ENCODE assay signal across 13 cellular contexts in the genomic region with DNA sequence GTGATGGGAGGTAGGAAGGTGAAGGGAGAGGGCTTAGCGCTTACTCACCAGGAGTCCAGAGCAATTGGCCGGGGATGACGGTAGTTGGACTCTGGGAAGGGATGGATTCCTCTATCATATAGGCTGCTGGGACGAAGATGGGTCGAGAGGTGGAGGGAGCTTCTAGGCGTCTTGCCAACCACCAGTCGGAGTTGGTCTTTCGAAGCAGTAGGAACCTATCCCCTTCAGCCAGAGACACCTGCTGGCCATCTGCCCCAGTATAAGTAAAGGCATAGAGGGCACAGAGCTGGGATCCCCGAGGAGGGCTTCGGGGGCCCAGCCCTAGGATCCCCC. TPM values are rescaled to one million over a fixed set of nuclear protein-coding genes. Genes with fewer than 3 reads are reported as not detected.
DNase-seq lines count a peak whose midpoint lies in the region; ATAC-seq, FAIRE-seq and TF ChIP-seq lines count a peak whose summit lies in the region.
"Had no signal": no experiment of that assay in that cellular context is flagged by ENCODE, and none has a peak within 500 bp of the region (broad histone marks: within the 10 kb centered on the region; RNA-seq: fewer than 3 reads in every experiment).

No MANE protein-coding gene starts in this region.

- FAIRE-seq in GM19239 (lab: Jason Lieb, UNC): peak; percentile 39
- FAIRE-seq: astrocyte had no signal

- peaks cover 2% of the 10 kb centered on the region for H4K20me1 ChIP-seq in neural progenitor cell (ENCODE audit: low read depth)

- H3K9ac ChIP-seq in neural progenitor cell: no peak overlapping the region

- no peaks in the 10 kb centered on the region for H3K27me3 ChIP-seq in CD4-positive, CD25-positive, alpha-beta regulatory T cell (ENCODE audit: control insufficient read depth, insufficient read depth, low read length)
- peaks cover 82% of the 10 kb centered on the region for H3K27me3 ChIP-seq in neural progenitor cell

- no peaks in the 10 kb centered on the region for H3K9me3 Mint-ChIP-seq in CD4-positive, CD25-positive, alpha-beta regulatory T cell
- H3K9me3 Mint-ChIP-seq in chondrocyte (ENCODE audit: low read depth): no peaks in the 10 kb centered on the region
- no peaks in the 10 kb centered on the region for H3K9me3 Mint-ChIP-seq in natural killer cell treated with Interleukin-12 subunit alpha and Interleukin-12 subunit beta and Interleukin-15 and Interleukin-18, amount 100 ng/mL, for 72 hours
- H3K9me3 Mint-ChIP-seq in neural progenitor cell: no peaks in the 10 kb centered on the region

- peak overlapping the region; percentile 90 to 100 (median 100) for H3K4me3 Mint-ChIP-seq in CD4-positive, CD25-positive, alpha-beta regulatory T cell
- no peak overlapping the region for H3K4me3 Mint-ChIP-seq in chondrocyte (ENCODE audit: unreplicated experiment)
- H3K4me3 Mint-ChIP-seq in natural killer cell treated with Interleukin-12 subunit alpha and Interleukin-12 subunit beta and Interleukin-15 and Interleukin-18, amount 100 ng/mL, for 72 hours: peak overlapping the region; percentile 89
- no peak overlapping the region for H3K4me3 Mint-ChIP-seq in neural progenitor cell

- peaks cover 33% of the 10 kb centered on the region for H3K36me3 Mint-ChIP-seq in CD4-positive, CD25-positive, alpha-beta regulatory T cell
- H3K36me3 Mint-ChIP-seq in chondrocyte (ENCODE audit: low read depth) (no peaks in the 10 kb centered on the region), neural progenitor cell (no peaks in the 10 kb centered on the region)
- H3K36me3 Mint-ChIP-seq in natural killer cell treated with Interleukin-12 subunit alpha and Interleukin-12 subunit beta and Interleukin-15 and Interleukin-18, amount 100 ng/mL, for 72 hours: peaks cover 9% of the 10 kb centered on the region

- peaks cover 16% of the 10 kb centered on the region for H3K36me3 ChIP-seq in CD4-positive, CD25-positive, alpha-beta regulatory T cell (ENCODE audit: control insufficient read depth, insufficient read depth, low read length)
- H3K36me3 ChIP-seq in neural progenitor cell: no peaks in the 10 kb centered on the region

- H2AFZ ChIP-seq in neural progenitor cell (replicated peaks): no peak overlapping the region

- peak overlapping the region; percentile 97 for H3K27ac ChIP-seq in CD4-positive, CD25-positive, alpha-beta regulatory T cell (ENCODE audit: insufficient read depth, low read length, poor library complexity, severe bottlenecking)
- H3K27ac ChIP-seq in neural progenitor cell: no peak overlapping the region
- H3K27ac ChIP-seq: VCaP had no signal

- H3K79me2 ChIP-seq in neural progenitor cell (ENCODE audit: low read depth): no peaks in the 10 kb centered on the region

- peak overlapping the region; percentile 93 for H3K4me3 ChIP-seq in CD4-positive, CD25-positive, alpha-beta regulatory T cell (ENCODE audit: low read depth, low read length)
- H3K4me3 ChIP-seq in neural progenitor cell: no peak overlapping the region

- H3K4me1 Mint-ChIP-seq in CD4-positive, CD25-positive, alpha-beta regulatory T cell: peaks cover 17 to 78% (median 58%) of the 10 kb centered on the region in 4 donors
- H3K4me1 Mint-ChIP-seq in chondrocyte (ENCODE audit: low read depth) (peaks cover 31% of the 10 kb centered on the region), neural progenitor cell (peaks cover 2% of the 10 kb centered on the region)
- peaks cover 67 to 81% of the 10 kb centered on the region in 2 donors for H3K4me1 Mint-ChIP-seq in natural killer cell treated with Interleukin-12 subunit alpha and Interleukin-12 subunit beta and Interleukin-15 and Interleukin-18, amount 100 ng/mL, for 72 hours (ENCODE audit: low read depth in 2 of 2)

- no peak for DNase-seq in CD4-positive, CD25-positive, alpha-beta regulatory T cell
- DNase-seq in GM19239 (ENCODE audit: insufficient read length, low spot score) (no peak), chondrocyte (ENCODE audit: low spot score) (peak; percentile 35), hippocampal formation (lab: John Stamatoyannopoulos, UW) (no peak), mesenteric fat pad (ENCODE audit: low spot score) (no peak), neural progenitor cell (ENCODE audit: low spot score) (no peak)
- no peak for DNase-seq in natural killer cell treated with Interleukin-12 subunit alpha and Interleukin-12 subunit beta and Interleukin-15 and Interleukin-18, amount 100 ng/mL, for 72 hours (ENCODE audit: low spot score)
- DNase-seq: NCI-H2081 treated with DMSO at 0.1 percent for 48 hours had no signal

- H3K27me3 Mint-ChIP-seq in CD4-positive, CD25-positive, alpha-beta regulatory T cell: no peaks in the 10 kb centered on the region
- H3K27me3 Mint-ChIP-seq in chondrocyte (ENCODE audit: low read depth) (peaks cover 17% of the 10 kb centered on the region), neural progenitor cell (ENCODE audit: insufficient read depth, low read depth) (peaks cover 28% of the 10 kb centered on the region)
- H3K27me3 Mint-ChIP-seq in natural killer cell treated with Interleukin-12 subunit alpha and Interleukin-12 subunit beta and Interleukin-15 and Interleukin-18, amount 100 ng/mL, for 72 hours: no peaks in the 10 kb centered on the region

- ATAC-seq in CD4-positive, CD25-positive, alpha-beta regulatory T cell (ENCODE audit: low read depth in 2 of 2): no peak
- peak; percentile 10 to 25 for ATAC-seq in natural killer cell treated with Interleukin-12 subunit alpha and Interleukin-12 subunit beta and Interleukin-15 and Interleukin-18, amount 100 ng/mL, for 72 hours
- ATAC-seq in HG02678 (IDR thresholded peaks at IDR 0.05; ENCODE audit: unreplicated experiment): no peak

- no peak overlapping the region for H3K4me2 ChIP-seq in neural progenitor cell

- H3K27ac Mint-ChIP-seq in CD4-positive, CD25-positive, alpha-beta regulatory T cell: peak overlapping the region; percentile 99 to 100 (median 99)
- H3K27ac Mint-ChIP-seq in chondrocyte (ENCODE audit: unreplicated experiment) (no peak overlapping the region), neural progenitor cell (no peak overlapping the region)
- H3K27ac Mint-ChIP-seq in natural killer cell treated with Interleukin-12 subunit alpha and Interleukin-12 subunit beta and Interleukin-15 and Interleukin-18, amount 100 ng/mL, for 72 hours: peak overlapping the region; percentile 98 to 100

- no peak for TF ChIP-seq CTCF in chondrocyte (IDR thresholded peaks at IDR 0.05)
- no peak for TF ChIP-seq CTCF in neural progenitor cell (IDR thresholded peaks at IDR 0.05)

- peaks cover 79% of the 10 kb centered on the region for H3K4me1 ChIP-seq in CD4-positive, CD25-positive, alpha-beta regulatory T cell (ENCODE audit: control insufficient read depth, insufficient read depth, low read length, poor library complexity, severe bottlenecking)
- H3K4me1 ChIP-seq in neural progenitor cell: peaks cover 11% of the 10 kb centered on the region

- peaks cover 3% of the 10 kb centered on the region for H3F3A ChIP-seq in neural progenitor cell (ENCODE audit: low read depth)

- H3K9me3 ChIP-seq in CD4-positive, CD25-positive, alpha-beta regulatory T cell (ENCODE audit: control insufficient read depth in 2 of 2, low read length in 2 of 2): no peaks in the 10 kb centered on the region
- H3K9me3 ChIP-seq in neural progenitor cell (ENCODE audit: low read depth): no peaks in the 10 kb centered on the region

RNA-seq across cellular contexts. Expression of gene ARHGAP9, which starts 0.7 kb away (rescaled TPM):
- 403 TPM for total RNA-seq in CD4-positive, CD25-positive, alpha-beta regulatory T cell
- 100 to 1,000 TPM; 173 to 192 (median 182) TPM for polyA plus RNA-seq in CD4-positive, CD25-positive, alpha-beta regulatory T cell
- total RNA-seq in chondrocyte: 2.9 to 3.1 TPM in 2 of 3 replicates, not detected in the other
- total RNA-seq in natural killer cell treated with Interleukin-12 subunit alpha and Interleukin-12 subunit beta and Interleukin-15 and Interleukin-18, amount 100 ng/mL, for 72 hours: 100 to 1,000 TPM; 138 to 154 TPM
- total RNA-seq in mesenteric fat pad: 26.5 TPM
- 0.62 TPM in 1 of 2 replicates, not detected in the other for total RNA-seq in neural progenitor cell (ENCODE audit: low replicate concordance)

RNA-seq across cellular contexts. Expression of gene MARS1, which starts 8.9 kb away (rescaled TPM):
- 219 TPM for total RNA-seq in CD4-positive, CD25-positive, alpha-beta regulatory T cell
- polyA plus RNA-seq in CD4-positive, CD25-positive, alpha-beta regulatory T cell: 10 to 100 TPM; 71.9 to 89.4 (median 80.1) TPM
- total RNA-seq in chondrocyte (176 to 350 TPM (median 331 TPM) in 3 replicates), mesenteric fat pad (145 TPM), neural progenitor cell (ENCODE audit: low replicate concordance) (109 and 116 TPM in 2 replicates)
- 100 to 1,000 TPM; 336 to 446 TPM for total RNA-seq in natural killer cell treated with Interleukin-12 subunit alpha and Interleukin-12 subunit beta and Interleukin-15 and Interleukin-18, amount 100 ng/mL, for 72 hours

RNA-seq across cellular contexts. Expression of gene GLI1, which starts 19.4 kb away (rescaled TPM):
- 0.47 TPM for total RNA-seq in CD4-positive, CD25-positive, alpha-beta regulatory T cell
- under 1 TPM in 3 of 4 donors, not detected in 1; 0.07 to 0.23 (median 0.13) TPM for polyA plus RNA-seq in CD4-positive, CD25-positive, alpha-beta regulatory T cell
- total RNA-seq in chondrocyte (6.2 to 8.3 TPM (median 6.8 TPM) in 3 replicates), mesenteric fat pad (0.13 TPM), neural progenitor cell (ENCODE audit: low replicate concordance) (0.12 and 0.71 TPM in 2 replicates)
- total RNA-seq in natural killer cell treated with Interleukin-12 subunit alpha and Interleukin-12 subunit beta and Interleukin-15 and Interleukin-18, amount 100 ng/mL, for 72 hours: 1 to 10 TPM in 1 of 2 donors, under 1 TPM in 1; 0.61 to 1.0 TPM
- total RNA-seq: epithelial cell of proximal tubule had no signal

RNA-seq across cellular contexts. Expression of gene INHBE, which starts 23.9 kb away (rescaled TPM):
- not detected for total RNA-seq in CD4-positive, CD25-positive, alpha-beta regulatory T cell
- polyA plus RNA-seq in CD4-positive, CD25-positive, alpha-beta regulatory T cell: under 1 TPM in 1 of 4 donors, not detected in 3; 0.06 TPM
- 0.77 to 8.5 TPM (median 8.4 TPM) in 3 replicates for total RNA-seq in chondrocyte
- under 1 TPM in 1 of 2 donors, not detected in 1; 0.45 TPM for total RNA-seq in natural killer cell treated with Interleukin-12 subunit alpha and Interleukin-12 subunit beta and Interleukin-15 and Interleukin-18, amount 100 ng/mL, for 72 hours
- not detected for total RNA-seq in mesenteric fat pad
- total RNA-seq in neural progenitor cell (ENCODE audit: low replicate concordance): 2.6 TPM in 1 of 2 replicates, not detected in the other
- total RNA-seq: occipital lobe had no signal

RNA-seq across cellular contexts. Expression of gene DDIT3, which starts 41.3 kb away (rescaled TPM):
- 159 TPM for total RNA-seq in CD4-positive, CD25-positive, alpha-beta regulatory T cell
- 10 to 100 TPM; 17.8 to 25.3 (median 20.9) TPM for polyA plus RNA-seq in CD4-positive, CD25-positive, alpha-beta regulatory T cell
- total RNA-seq in chondrocyte: 9.6 to 79.1 TPM (median 79.0 TPM) in 3 replicates
- 10 to 100 TPM; 22.2 to 39.8 TPM for total RNA-seq in natural killer cell treated with Interleukin-12 subunit alpha and Interleukin-12 subunit beta and Interleukin-15 and Interleukin-18, amount 100 ng/mL, for 72 hours
- 32.2 TPM for total RNA-seq in mesenteric fat pad
- total RNA-seq in neural progenitor cell (ENCODE audit: low replicate concordance): 2.3 and 4.3 TPM in 2 replicates

Comparison
In these comparisons a context has a peak if more than half of its experiments do, and no peak if none do; other contexts are left out.
1. ATAC-seq: peak in natural killer cell treated with Interleukin-12 subunit alpha and Interleukin-12 subunit beta and Interleukin-15 and Interleukin-18, amount 100 ng/mL, for 72 hours (2 of 2); none in CD4-positive, CD25-positive, alpha-beta regulatory T cell (0 of 2) and HG02678 (single experiment).
2. H3K27ac Mint-ChIP-seq: peak in CD4-positive, CD25-positive, alpha-beta regulatory T cell (3 of 3) and natural killer cell treated with Interleukin-12 subunit alpha and Interleukin-12 subunit beta and Interleukin-15 and Interleukin-18, amount 100 ng/mL, for 72 hours (2 of 2); none in chondrocyte (single experiment) and neural progenitor cell (single experiment).
3. H3K4me3 Mint-ChIP-seq: peak in CD4-positive, CD25-positive, alpha-beta regulatory T cell (4 of 4) and natural killer cell treated with Interleukin-12 subunit alpha and Interleukin-12 subunit beta and Interleukin-15 and Interleukin-18, amount 100 ng/mL, for 72 hours (single experiment); none in chondrocyte (single experiment) and neural progenitor cell (single experiment).